8 cellular contexts compared by ENCODE assay signal in the genomic region with DNA sequence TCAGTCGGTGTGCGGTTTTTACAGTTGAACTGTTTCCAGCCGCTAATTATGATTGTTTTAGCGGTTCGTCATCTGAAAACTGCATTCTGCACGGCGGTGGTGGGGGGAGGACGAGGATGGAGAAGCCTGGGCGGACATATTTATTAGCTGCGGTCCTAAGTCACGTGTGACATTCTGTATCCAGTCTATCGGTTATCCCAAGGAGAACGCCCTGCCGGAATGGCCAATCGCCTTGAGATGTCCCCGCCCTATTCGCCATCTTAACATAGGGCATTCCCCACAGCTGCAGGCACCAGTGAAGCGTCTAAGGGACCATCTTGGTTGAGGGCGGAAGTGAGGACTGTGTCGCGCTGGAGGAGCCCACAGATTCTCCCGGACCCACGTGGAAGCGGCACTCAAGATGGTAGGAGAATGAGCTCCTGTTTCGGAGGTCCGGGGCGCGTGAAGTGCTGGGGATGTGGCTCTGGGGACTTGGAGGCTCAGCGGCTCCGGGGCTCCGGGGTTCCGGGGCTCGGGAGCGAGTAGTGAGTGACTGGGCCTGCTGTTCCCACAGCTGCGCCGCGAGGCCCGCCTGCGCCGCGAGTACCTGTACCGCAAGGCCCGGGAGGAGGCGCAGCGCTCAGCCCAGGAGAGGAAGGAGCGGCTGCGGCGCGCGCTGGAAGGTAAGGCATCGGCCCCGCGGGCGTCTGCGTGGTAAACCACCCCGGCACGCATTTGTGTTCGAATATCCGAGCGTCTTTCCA. TPM values are rescaled to one million over a fixed set of nuclear protein-coding genes. Genes with fewer than 3 reads are reported as not detected.
DNase-seq lines count a peak whose midpoint lies in the region; ATAC-seq and TF ChIP-seq lines count a peak whose summit lies in the region.

A gene with protein sequence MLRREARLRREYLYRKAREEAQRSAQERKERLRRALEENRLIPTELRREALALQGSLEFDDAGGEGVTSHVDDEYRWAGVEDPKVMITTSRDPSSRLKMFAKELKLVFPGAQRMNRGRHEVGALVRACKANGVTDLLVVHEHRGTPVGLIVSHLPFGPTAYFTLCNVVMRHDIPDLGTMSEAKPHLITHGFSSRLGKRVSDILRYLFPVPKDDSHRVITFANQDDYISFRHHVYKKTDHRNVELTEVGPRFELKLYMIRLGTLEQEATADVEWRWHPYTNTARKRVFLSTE (plus strand): TSS at position 365 of the 743 bp plus-strand sequence. CDS start 36 bp downstream, at position 401.

- peak; percentile 91 for ATAC-seq in GM21717 (IDR thresholded peaks at IDR 0.05; ENCODE audit: unreplicated experiment)
- peak; percentile 97 for ATAC-seq in Panc1
- ATAC-seq in stimulated activated effector memory CD8-positive, alpha-beta T cell treated with anti-CD3 and anti-CD28 coated beads, Interleukin-12 subunit alpha, Interleukin-12 subunit beta, amount 100 ng/mL, for 72 hours: peak; percentile 94

- TSS peak; percentile 57 for BruUV-seq in Panc1 (replicated peaks; lab: Mats Ljungman, UMichigan)

- POLR2A ChIA-PET in Panc1 (lab: Charles Lee): interaction anchor here (1.0 kb wide), 1 partner anchor 13 kb away, joined by 3 read pairs; a partner anchor contains a TSS

- H3K4me1 ChIP-seq in Panc1 (ENCODE audit: control insufficient read depth, insufficient read depth, low read length): peaks cover 14% of the 10 kb centered on the region
- H3K4me1 ChIP-seq in esophagus muscularis mucosa: peaks cover 22 to 30% (median 26%) of the 10 kb centered on the region in 4 donors

- H3K4me3 ChIP-seq in Panc1 (ENCODE audit: low read depth in 2 of 2, low read length in 2 of 2) (peak within 1 kb of the TSS; percentile 82 to 96), esophagus muscularis mucosa (peak within 1 kb of the TSS; percentile 81 to 92 (median 84))

- CTCF ChIA-PET in Panc1 (lab: Charles Lee): interaction anchor here (1.1 to 1.5 kb wide), 2 partner anchors 9 to 10 kb away, joined by 3 read pairs; no protein-coding TSS in a partner anchor

- intact Hi-C loops in Panc1 (cut with micrococcal nuclease; ENCODE audit: unreplicated experiment): no loop called here
- intact Hi-C loops in esophagus muscularis mucosa (cut with DNase I): no loop called here

- TF ChIP-seq EP300 in esophagus muscularis mucosa (IDR thresholded peaks at IDR 0.05): no peak

- in situ Hi-C loops in Panc1 (cut with HindIII; ENCODE audit: low pct_unique_long_range_greater_than_20kb, low sequenced_read_pairs): no loop called here

- TF ChIP-seq CTCF in Panc1 (IDR thresholded peaks at IDR 0.05) (no peak), esophagus muscularis mucosa (IDR thresholded peaks at IDR 0.05) (peak in 2 of 3 experiments; percentile 16 to 39)

- H3K27me3 ChIP-seq in Panc1 (ENCODE audit: control insufficient read depth, insufficient read depth, low read length) (no peaks in the 10 kb centered on the region), esophagus muscularis mucosa (no peaks in the 10 kb centered on the region)

- H3K27ac Mint-ChIP-seq in stimulated activated effector memory CD8-positive, alpha-beta T cell treated with anti-CD3 and anti-CD28 coated beads, Interleukin-12 subunit alpha, Interleukin-12 subunit beta, amount 100 ng/mL, for 72 hours: peak within 1 kb of the TSS; percentile 98

- peaks cover 88% of the 10 kb centered on the region for H3K36me3 Mint-ChIP-seq in stimulated activated effector memory CD8-positive, alpha-beta T cell treated with anti-CD3 and anti-CD28 coated beads, Interleukin-12 subunit alpha, Interleukin-12 subunit beta, amount 100 ng/mL, for 72 hours

- H3K36me3 ChIP-seq in Panc1 (ENCODE audit: control insufficient read depth, insufficient read depth, low read length) (peaks cover 12% of the 10 kb centered on the region), esophagus muscularis mucosa (peaks cover 29 to 60% (median 54%) of the 10 kb centered on the region in 4 donors)

- H3K27ac ChIP-seq in Panc1 (ENCODE audit: low read length) (peak within 1 kb of the TSS; percentile 95), esophagus muscularis mucosa (replicated peaks in 1 of 4) (peak within 1 kb of the TSS; percentile 81 to 95 (median 92))

- under 1% methylated on average over 47 of the region's 60 CpGs for WGBS in esophagus muscularis mucosa

- TF ChIP-seq POLR2A in esophagus muscularis mucosa (IDR thresholded peaks at IDR 0.05; ENCODE audit: low read depth): no peak

- H3K9me3 ChIP-seq in Panc1 (ENCODE audit: control insufficient read depth, insufficient read depth, low read depth, low read length) (no peaks in the 10 kb centered on the region), esophagus muscularis mucosa (no peaks in the 10 kb centered on the region)

- peak; percentile 66 for DNase-seq in DMS53 treated with DMSO at 0.1 percent for 48 hours (lab: John Stamatoyannopoulos, UW; ENCODE audit: unreplicated experiment)
- peak; percentile 98 for DNase-seq in KG1 (lab: John Stamatoyannopoulos, UW)
- peak; percentile 98 for DNase-seq in Panc1 (ENCODE audit: low read depth, low spot score)
- DNase-seq in activated T-cell treated with anti-CD3 and anti-CD28 coated beads, Interleukin-2, amount 50 U/mL, for 48 hours: peak; percentile 94
- DNase-seq in esophagus muscularis mucosa (ENCODE audit: extremely low spot score): peak; percentile 99
- peak; percentile 100 for DNase-seq in myocyte (ENCODE audit: low read depth)
- DNase-seq in stimulated activated effector memory CD8-positive, alpha-beta T cell treated with anti-CD3 and anti-CD28 coated beads, Interleukin-12 subunit alpha, Interleukin-12 subunit beta, amount 100 ng/mL, for 72 hours (ENCODE audit: low spot score in 2 of 2): peak; percentile 75 to 95

- peak within 1 kb of the TSS; percentile 100 for H3K4me3 Mint-ChIP-seq in stimulated activated effector memory CD8-positive, alpha-beta T cell treated with anti-CD3 and anti-CD28 coated beads, Interleukin-12 subunit alpha, Interleukin-12 subunit beta, amount 100 ng/mL, for 72 hours

- peaks cover 47% of the 10 kb centered on the region for H3K4me1 Mint-ChIP-seq in stimulated activated effector memory CD8-positive, alpha-beta T cell treated with anti-CD3 and anti-CD28 coated beads, Interleukin-12 subunit alpha, Interleukin-12 subunit beta, amount 100 ng/mL, for 72 hours

- H3K9me3 Mint-ChIP-seq in stimulated activated effector memory CD8-positive, alpha-beta T cell treated with anti-CD3 and anti-CD28 coated beads, Interleukin-12 subunit alpha, Interleukin-12 subunit beta, amount 100 ng/mL, for 72 hours: no peaks in the 10 kb centered on the region

RNA-seq across cellular contexts. Expression of the gene that starts here (rescaled TPM):
- total RNA-seq in Panc1 (2021; ENCODE audit: unreplicated experiment): 104 TPM
- polyA plus RNA-seq in Panc1 (2012; ENCODE audit: insufficient read length): 162 TPM
- 100 to 1,000 TPM in 3 of 4 donors, 10 to 100 TPM in 1; 94.7 to 139 (median 114) TPM for total RNA-seq in esophagus muscularis mucosa
- total RNA-seq in myocyte: 104 and 148 TPM in 2 replicates
- 84.3 TPM for polyA plus RNA-seq in myocyte (2012)

Comparison
In these comparisons a context has a peak if more than half of its experiments do, and no peak if none do; other contexts are left out.
1. Peak in every context shown above with its lines: DNase-seq, ATAC-seq, H3K4me3 ChIP-seq and H3K27ac ChIP-seq.